1 cellular context compared by ENCODE assay signal in the genomic region with DNA sequence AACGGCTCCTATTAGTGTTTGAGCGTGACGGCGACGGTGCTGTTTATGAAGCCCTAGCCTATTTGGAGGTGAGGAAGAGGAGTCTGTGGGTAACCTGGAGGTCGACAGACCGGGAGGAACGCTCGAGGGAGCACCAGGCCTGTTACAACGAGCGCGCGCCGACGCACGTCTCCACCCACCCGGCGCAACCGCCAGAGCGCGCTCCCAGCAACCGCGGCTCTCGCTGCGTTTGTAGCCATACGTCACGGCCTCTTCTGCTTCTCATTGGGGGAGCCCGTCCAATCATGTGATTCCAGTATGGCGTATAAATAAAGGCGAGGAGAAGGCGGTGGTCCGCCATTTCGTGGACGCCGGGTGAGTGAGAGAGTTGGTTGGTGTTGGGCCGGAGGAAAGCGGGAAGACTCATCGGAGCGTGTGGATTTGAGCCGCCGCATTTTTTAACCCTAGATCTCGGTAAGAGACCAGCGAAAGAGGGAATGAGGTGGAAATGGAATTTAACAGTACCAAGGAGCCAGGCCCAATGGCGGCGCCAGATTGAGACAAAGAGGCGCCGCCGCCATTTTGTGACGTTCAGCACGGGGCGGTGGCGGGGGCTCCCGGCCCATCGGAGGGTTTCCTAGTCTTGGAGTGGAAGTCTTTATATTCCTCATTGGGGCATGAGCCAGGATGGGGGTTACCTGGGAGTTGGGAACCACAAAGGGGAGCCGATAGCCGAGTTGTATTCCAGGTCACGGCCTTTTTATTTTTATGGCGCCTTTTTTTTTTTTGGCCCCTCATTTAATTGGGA.
TF ChIP-seq lines count a peak whose summit lies in the region.

A gene (plus strand): TSS at position 334 of the 787 bp plus-strand sequence. CDS start 2,401 bp downstream, outside the sequence.

TF ChIP-seq in HepG2, 621 proteins besides CTCF, POLR2A, EP300 and RAD21 (continued from another document and continues in another):
- TF ChIP-seq, protein P1, sequence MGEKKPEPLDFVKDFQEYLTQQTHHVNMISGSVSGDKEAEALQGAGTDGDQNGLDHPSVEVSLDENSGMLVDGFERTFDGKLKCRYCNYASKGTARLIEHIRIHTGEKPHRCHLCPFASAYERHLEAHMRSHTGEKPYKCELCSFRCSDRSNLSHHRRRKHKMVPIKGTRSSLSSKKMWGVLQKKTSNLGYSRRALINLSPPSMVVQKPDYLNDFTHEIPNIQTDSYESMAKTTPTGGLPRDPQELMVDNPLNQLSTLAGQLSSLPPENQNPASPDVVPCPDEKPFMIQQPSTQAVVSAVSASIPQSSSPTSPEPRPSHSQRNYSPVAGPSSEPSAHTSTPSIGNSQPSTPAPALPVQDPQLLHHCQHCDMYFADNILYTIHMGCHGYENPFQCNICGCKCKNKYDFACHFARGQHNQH (CRISPR knock-in tag; IDR thresholded peaks at IDR 0.05), result peak; percentile 95
- TF ChIP-seq ZNF777 (CRISPR knock-in tag; IDR thresholded peaks at IDR 0.05) (no peak), TCF7L2 (IDR thresholded peaks at IDR 0.05; ENCODE audit: low read depth, low read length) (no peak), ZNF839 (CRISPR knock-in tag; IDR thresholded peaks at IDR 0.05; ENCODE audit: borderline replicate concordance) (0 out of 2 replicates have a peak, but pooled peaks have one; percentile 68), NRL (CRISPR knock-in tag; IDR thresholded peaks at IDR 0.05; ENCODE audit: borderline replicate concordance) (peak; percentile 84; the same call in 1 of the 2 replicates), NFE2L2 (IDR thresholded peaks at IDR 0.05; ENCODE audit: low read length) (no peak), NONO (IDR thresholded peaks at IDR 0.05) (0 out of 2 replicates have a peak, but pooled peaks have one; percentile 73), NONO (CRISPR knock-in tag; conservative IDR thresholded peaks at IDR 0.05) (peak; percentile 76; the same call in 1 of the 2 replicates), NFKBIZ (CRISPR knock-in tag; IDR thresholded peaks at IDR 0.05) (no peak; the same call in 1 of the 2 replicates), MXD4 (CRISPR knock-in tag; IDR thresholded peaks at IDR 0.05) (peak; percentile 85), ZNF564 (CRISPR knock-in tag; IDR thresholded peaks at IDR 0.05) (no peak; the same call in 1 of the 2 replicates), ZNF598 (CRISPR knock-in tag; IDR thresholded peaks at IDR 0.05; ENCODE audit: borderline replicate concordance) (peak; percentile 73; the same call in 1 of the 2 replicates), ISX (CRISPR knock-in tag; conservative IDR thresholded peaks at IDR 0.05) (no peak), SALL2 (CRISPR knock-in tag; IDR thresholded peaks at IDR 0.05) (peak; percentile 85; the same call in 1 of the 2 replicates), NPAS2 (CRISPR knock-in tag; IDR thresholded peaks at IDR 0.05; ENCODE audit: borderline replicate concordance) (no peak), ZNF383 (CRISPR knock-in tag; IDR thresholded peaks at IDR 0.05; ENCODE audit: borderline replicate concordance) (0 out of 2 replicates have a peak, but pooled peaks have one; percentile 87), ZNF788 (CRISPR knock-in tag; IDR thresholded peaks at IDR 0.05; ENCODE audit: borderline replicate concordance) (peak; percentile 81; the same call in 1 of the 2 replicates), SIN3B (IDR thresholded peaks at IDR 0.05; ENCODE audit: low read length) (peak; percentile 74; the same call in 1 of the 2 replicates), PAWR (CRISPR knock-in tag; IDR thresholded peaks at IDR 0.05; ENCODE audit: borderline replicate concordance) (no peak), CEBPG (CRISPR knock-in tag; IDR thresholded peaks at IDR 0.05) (no peak; the same call in none of the 2 replicates), ARNT2 (CRISPR knock-in tag; IDR thresholded peaks at IDR 0.05; ENCODE audit: low read depth) (peak; percentile 97), ZNF530 (CRISPR knock-in tag; IDR thresholded peaks at IDR 0.05; ENCODE audit: low read depth) (peak; percentile 86; the same call in 1 of the 2 replicates), HDAC1 (CRISPR knock-in tag; IDR thresholded peaks at IDR 0.05) (peak; percentile 57), ZNF24 (IDR thresholded peaks at IDR 0.05) (peak; percentile 73; the same call in 1 of the 2 replicates), ONECUT2 (CRISPR knock-in tag; IDR thresholded peaks at IDR 0.05) (no peak), JARID2 (CRISPR knock-in tag; IDR thresholded peaks at IDR 0.05; ENCODE audit: insufficient replicate concordance) (peak; percentile 99), ZNF143 (CRISPR knock-in tag; IDR thresholded peaks at IDR 0.05) (peak; percentile 60; the same call in 1 of the 2 replicates), NR2F1 (CRISPR knock-in tag; IDR thresholded peaks at IDR 0.05) (no peak), CCAR2 (optimal IDR thresholded peaks at IDR 0.05; ENCODE audit: low read depth, low read length) (no peak), RAD51 (IDR thresholded peaks at IDR 0.05; ENCODE audit: borderline replicate concordance) (peak; percentile 81), RXRB (CRISPR knock-in tag; IDR thresholded peaks at IDR 0.05; ENCODE audit: borderline replicate concordance) (peak; percentile 75), ZNF572 (CRISPR knock-in tag; IDR thresholded peaks at IDR 0.05) (peak; percentile 78; the same call in 1 of the 2 replicates), KDM5A (IDR thresholded peaks at IDR 0.05; ENCODE audit: borderline replicate concordance, low read length) (peak; percentile 77; the same call in 1 of the 2 replicates), ZNF616 (CRISPR knock-in tag; IDR thresholded peaks at IDR 0.05; ENCODE audit: low read depth) (peak; percentile 89; the same call in 1 of the 2 replicates), STAT5B (CRISPR knock-in tag; IDR thresholded peaks at IDR 0.05) (no peak), MEIS1 (CRISPR knock-in tag; IDR thresholded peaks at IDR 0.05; ENCODE audit: borderline replicate concordance) (0 out of 2 replicates have a peak, but pooled peaks have one; percentile 74)
- TF ChIP-seq, protein P2, sequence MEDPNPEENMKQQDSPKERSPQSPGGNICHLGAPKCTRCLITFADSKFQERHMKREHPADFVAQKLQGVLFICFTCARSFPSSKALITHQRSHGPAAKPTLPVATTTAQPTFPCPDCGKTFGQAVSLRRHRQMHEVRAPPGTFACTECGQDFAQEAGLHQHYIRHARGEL (CRISPR knock-in tag; IDR thresholded peaks at IDR 0.05), result peak; percentile 23; the same call in 1 of the 2 replicates
- TF ChIP-seq, protein P3, sequence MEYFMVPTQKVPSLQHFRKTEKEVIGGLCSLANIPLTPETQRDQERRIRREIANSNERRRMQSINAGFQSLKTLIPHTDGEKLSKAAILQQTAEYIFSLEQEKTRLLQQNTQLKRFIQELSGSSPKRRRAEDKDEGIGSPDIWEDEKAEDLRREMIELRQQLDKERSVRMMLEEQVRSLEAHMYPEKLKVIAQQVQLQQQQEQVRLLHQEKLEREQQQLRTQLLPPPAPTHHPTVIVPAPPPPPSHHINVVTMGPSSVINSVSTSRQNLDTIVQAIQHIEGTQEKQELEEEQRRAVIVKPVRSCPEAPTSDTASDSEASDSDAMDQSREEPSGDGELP (IDR thresholded peaks at IDR 0.05; ENCODE audit: borderline replicate concordance, low read depth), result 0 out of 2 replicates have a peak, but pooled peaks have one; percentile 28
- TF ChIP-seq, protein P4, sequence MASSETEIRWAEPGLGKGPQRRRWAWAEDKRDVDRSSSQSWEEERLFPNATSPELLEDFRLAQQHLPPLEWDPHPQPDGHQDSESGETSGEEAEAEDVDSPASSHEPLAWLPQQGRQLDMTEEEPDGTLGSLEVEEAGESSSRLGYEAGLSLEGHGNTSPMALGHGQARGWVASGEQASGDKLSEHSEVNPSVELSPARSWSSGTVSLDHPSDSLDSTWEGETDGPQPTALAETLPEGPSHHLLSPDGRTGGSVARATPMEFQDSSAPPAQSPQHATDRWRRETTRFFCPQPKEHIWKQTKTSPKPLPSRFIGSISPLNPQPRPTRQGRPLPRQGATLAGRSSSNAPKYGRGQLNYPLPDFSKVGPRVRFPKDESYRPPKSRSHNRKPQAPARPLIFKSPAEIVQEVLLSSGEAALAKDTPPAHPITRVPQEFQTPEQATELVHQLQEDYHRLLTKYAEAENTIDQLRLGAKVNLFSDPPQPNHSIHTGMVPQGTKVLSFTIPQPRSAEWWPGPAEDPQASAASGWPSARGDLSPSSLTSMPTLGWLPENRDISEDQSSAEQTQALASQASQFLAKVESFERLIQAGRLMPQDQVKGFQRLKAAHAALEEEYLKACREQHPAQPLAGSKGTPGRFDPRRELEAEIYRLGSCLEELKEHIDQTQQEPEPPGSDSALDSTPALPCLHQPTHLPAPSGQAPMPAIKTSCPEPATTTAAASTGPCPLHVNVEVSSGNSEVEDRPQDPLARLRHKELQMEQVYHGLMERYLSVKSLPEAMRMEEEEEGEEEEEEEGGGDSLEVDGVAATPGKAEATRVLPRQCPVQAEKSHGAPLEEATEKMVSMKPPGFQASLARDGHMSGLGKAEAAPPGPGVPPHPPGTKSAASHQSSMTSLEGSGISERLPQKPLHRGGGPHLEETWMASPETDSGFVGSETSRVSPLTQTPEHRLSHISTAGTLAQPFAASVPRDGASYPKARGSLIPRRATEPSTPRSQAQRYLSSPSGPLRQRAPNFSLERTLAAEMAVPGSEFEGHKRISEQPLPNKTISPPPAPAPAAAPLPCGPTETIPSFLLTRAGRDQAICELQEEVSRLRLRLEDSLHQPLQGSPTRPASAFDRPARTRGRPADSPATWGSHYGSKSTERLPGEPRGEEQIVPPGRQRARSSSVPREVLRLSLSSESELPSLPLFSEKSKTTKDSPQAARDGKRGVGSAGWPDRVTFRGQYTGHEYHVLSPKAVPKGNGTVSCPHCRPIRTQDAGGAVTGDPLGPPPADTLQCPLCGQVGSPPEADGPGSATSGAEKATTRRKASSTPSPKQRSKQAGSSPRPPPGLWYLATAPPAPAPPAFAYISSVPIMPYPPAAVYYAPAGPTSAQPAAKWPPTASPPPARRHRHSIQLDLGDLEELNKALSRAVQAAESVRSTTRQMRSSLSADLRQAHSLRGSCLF (CRISPR knock-in tag; IDR thresholded peaks at IDR 0.05; ENCODE audit: borderline replicate concordance), result peak; percentile 38
- TF ChIP-seq, protein P5, sequence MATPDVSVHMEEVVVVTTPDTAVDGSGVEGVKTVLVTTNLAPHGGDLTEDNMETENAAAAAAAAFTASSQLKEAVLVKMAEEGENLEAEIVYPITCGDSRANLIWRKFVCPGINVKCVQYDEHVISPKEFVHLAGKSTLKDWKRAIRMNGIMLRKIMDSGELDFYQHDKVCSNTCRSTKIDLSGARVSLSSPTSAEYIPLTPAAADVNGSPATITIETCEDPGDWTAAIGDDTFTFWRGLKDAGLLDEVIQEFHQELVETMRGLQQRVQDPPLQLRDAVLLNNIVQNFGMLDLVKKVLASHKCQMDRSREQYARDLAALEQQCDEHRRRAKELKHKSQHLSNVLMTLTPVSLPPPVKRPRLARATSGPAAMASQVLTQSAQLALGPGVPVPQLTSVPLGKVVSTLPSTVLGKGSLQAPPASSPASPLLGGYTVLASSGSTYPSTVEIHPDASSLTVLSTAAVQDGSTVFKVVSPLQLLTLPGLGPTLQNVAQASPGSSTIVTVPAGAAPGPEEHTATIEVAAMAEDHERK (CRISPR knock-in tag; IDR thresholded peaks at IDR 0.05; ENCODE audit: low read depth), result peak; percentile 72
- TF ChIP-seq, protein P6, sequence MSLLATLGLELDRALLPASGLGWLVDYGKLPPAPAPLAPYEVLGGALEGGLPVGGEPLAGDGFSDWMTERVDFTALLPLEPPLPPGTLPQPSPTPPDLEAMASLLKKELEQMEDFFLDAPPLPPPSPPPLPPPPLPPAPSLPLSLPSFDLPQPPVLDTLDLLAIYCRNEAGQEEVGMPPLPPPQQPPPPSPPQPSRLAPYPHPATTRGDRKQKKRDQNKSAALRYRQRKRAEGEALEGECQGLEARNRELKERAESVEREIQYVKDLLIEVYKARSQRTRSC (CRISPR knock-in tag; IDR thresholded peaks at IDR 0.05; ENCODE audit: low read depth), result no peak
- TF ChIP-seq, protein P7, sequence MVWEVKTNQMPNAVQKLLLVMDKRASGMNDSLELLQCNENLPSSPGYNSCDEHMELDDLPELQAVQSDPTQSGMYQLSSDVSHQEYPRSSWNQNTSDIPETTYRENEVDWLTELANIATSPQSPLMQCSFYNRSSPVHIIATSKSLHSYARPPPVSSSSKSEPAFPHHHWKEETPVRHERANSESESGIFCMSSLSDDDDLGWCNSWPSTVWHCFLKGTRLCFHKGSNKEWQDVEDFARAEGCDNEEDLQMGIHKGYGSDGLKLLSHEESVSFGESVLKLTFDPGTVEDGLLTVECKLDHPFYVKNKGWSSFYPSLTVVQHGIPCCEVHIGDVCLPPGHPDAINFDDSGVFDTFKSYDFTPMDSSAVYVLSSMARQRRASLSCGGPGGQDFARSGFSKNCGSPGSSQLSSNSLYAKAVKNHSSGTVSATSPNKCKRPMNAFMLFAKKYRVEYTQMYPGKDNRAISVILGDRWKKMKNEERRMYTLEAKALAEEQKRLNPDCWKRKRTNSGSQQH (CRISPR knock-in tag; IDR thresholded peaks at IDR 0.05; ENCODE audit: low read depth), result peak; percentile 81; the same call in 1 of the 2 replicates
- TF ChIP-seq, protein P8, sequence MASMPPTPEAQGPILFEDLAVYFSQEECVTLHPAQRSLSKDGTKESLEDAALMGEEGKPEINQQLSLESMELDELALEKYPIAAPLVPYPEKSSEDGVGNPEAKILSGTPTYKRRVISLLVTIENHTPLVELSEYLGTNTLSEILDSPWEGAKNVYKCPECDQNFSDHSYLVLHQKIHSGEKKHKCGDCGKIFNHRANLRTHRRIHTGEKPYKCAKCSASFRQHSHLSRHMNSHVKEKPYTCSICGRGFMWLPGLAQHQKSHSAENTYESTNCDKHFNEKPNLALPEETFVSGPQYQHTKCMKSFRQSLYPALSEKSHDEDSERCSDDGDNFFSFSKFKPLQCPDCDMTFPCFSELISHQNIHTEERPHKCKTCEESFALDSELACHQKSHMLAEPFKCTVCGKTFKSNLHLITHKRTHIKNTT (CRISPR knock-in tag; IDR thresholded peaks at IDR 0.05), result no peak
- TF ChIP-seq, protein P9, sequence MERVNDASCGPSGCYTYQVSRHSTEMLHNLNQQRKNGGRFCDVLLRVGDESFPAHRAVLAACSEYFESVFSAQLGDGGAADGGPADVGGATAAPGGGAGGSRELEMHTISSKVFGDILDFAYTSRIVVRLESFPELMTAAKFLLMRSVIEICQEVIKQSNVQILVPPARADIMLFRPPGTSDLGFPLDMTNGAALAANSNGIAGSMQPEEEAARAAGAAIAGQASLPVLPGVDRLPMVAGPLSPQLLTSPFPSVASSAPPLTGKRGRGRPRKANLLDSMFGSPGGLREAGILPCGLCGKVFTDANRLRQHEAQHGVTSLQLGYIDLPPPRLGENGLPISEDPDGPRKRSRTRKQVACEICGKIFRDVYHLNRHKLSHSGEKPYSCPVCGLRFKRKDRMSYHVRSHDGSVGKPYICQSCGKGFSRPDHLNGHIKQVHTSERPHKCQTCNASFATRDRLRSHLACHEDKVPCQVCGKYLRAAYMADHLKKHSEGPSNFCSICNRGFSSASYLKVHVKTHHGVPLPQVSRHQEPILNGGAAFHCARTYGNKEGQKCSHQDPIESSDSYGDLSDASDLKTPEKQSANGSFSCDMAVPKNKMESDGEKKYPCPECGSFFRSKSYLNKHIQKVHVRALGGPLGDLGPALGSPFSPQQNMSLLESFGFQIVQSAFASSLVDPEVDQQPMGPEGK (CRISPR knock-in tag; IDR thresholded peaks at IDR 0.05), result peak; percentile 71
